In the genomic region with DNA sequence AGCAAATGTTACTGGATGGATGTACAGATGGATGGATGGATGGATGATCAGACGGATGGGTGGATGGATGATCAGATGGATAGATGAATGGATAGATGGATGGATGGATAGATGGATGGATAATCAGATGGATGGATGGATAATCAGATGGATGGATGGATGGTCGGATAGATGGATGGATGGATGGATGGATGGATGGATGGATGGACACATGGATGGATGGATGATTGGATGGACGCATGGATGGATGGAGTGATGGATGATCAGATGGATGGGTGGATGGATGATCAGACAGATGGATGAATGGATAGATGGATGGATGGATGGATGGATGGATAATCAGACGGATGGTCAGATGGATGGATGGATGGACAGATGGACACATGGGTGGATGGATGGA, we compare ENCODE assay signal across 1 cellular context.
TF ChIP-seq lines count a peak whose summit lies in the region.

No MANE protein-coding gene starts in this region.

TF ChIP-seq in HEK293, 187 proteins besides CTCF, POLR2A, EP300 and RAD21 (continued from another document):
- TF ChIP-seq, protein P1, sequence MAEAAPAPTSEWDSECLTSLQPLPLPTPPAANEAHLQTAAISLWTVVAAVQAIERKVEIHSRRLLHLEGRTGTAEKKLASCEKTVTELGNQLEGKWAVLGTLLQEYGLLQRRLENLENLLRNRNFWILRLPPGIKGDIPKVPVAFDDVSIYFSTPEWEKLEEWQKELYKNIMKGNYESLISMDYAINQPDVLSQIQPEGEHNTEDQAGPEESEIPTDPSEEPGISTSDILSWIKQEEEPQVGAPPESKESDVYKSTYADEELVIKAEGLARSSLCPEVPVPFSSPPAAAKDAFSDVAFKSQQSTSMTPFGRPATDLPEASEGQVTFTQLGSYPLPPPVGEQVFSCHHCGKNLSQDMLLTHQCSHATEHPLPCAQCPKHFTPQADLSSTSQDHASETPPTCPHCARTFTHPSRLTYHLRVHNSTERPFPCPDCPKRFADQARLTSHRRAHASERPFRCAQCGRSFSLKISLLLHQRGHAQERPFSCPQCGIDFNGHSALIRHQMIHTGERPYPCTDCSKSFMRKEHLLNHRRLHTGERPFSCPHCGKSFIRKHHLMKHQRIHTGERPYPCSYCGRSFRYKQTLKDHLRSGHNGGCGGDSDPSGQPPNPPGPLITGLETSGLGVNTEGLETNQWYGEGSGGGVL (tag by site-specific recombination; IDR thresholded peaks at IDR 0.05), result no peak
- no peak for TF ChIP-seq ZNF23 (tag by site-specific recombination; IDR thresholded peaks at IDR 0.05; ENCODE audit: borderline replicate concordance)
